ENCODE assay signal across 13 cellular contexts in genomic region chr22:37768273-37768672, GRCh38. TPM values are rescaled to one million over a fixed set of nuclear protein-coding genes. Genes with fewer than 3 reads are reported as not detected.
A peak's percentile ranks its signal among the peaks of the same experiment; 100 is the strongest.
DNase-seq lines count a peak whose midpoint lies in the region; ATAC-seq and TF ChIP-seq lines count a peak whose summit lies in the region.
"Had no signal": no experiment of that assay in that cellular context is flagged by ENCODE, and none has a peak within 500 bp of the region (broad histone marks: within the 10 kb centered on the region; RNA-seq: fewer than 3 reads in every experiment).

No MANE protein-coding gene starts in this region.

- H3K4me1 ChIP-seq in endodermal cell (ENCODE audit: control insufficient read depth, insufficient read depth, low read length) (no peaks in the 10 kb centered on the region), tibial artery (no peaks in the 10 kb centered on the region)
- H3K4me1 ChIP-seq: colonic mucosa had no signal

- H3K27ac ChIP-seq in endodermal cell (ENCODE audit: low read depth, low read length) (no peak overlapping the region), tibial artery (no peak overlapping the region)
- H3K27ac ChIP-seq: colonic mucosa had no signal

- H3K4me1 Mint-ChIP-seq in endodermal cell (no peaks in the 10 kb centered on the region), osteocyte (ENCODE audit: unreplicated experiment) (no peaks in the 10 kb centered on the region)

- H3K27me3 Mint-ChIP-seq in endodermal cell (ENCODE audit: insufficient read depth) = no peaks in the 10 kb centered on the region
- no peaks in the 10 kb centered on the region for H3K27me3 Mint-ChIP-seq in osteocyte (ENCODE audit: unreplicated experiment)

- no peak overlapping the region for H3K4me3 ChIP-seq in GM12865 (ENCODE audit: low read depth, low read length)
- H3K4me3 ChIP-seq in endodermal cell (ENCODE audit: low read length) = no peak overlapping the region
- no peak overlapping the region for H3K4me3 ChIP-seq in tibial artery
- H3K4me3 ChIP-seq: colonic mucosa had no signal

- intact Hi-C loops in tibial artery (cut with DNase I; ENCODE audit: low total_unique reads) = loop anchor here (1.0 kb wide), 1 partner anchor 38 kb away; no protein-coding TSS in a partner anchor

- H3K9me3 Mint-ChIP-seq in endodermal cell = no peaks in the 10 kb centered on the region
- no peaks in the 10 kb centered on the region for H3K9me3 Mint-ChIP-seq in osteocyte (ENCODE audit: unreplicated experiment)
- H3K9me3 Mint-ChIP-seq: activated naive CD4-positive, alpha-beta T cell treated with anti-CD3 and anti-CD28 coated beads for 36 hours had no signal

- H3K4me3 Mint-ChIP-seq in endodermal cell (no peak overlapping the region), osteocyte (ENCODE audit: unreplicated experiment) (no peak overlapping the region)
- H3K4me3 Mint-ChIP-seq: activated naive CD4-positive, alpha-beta T cell treated with anti-CD3 and anti-CD28 coated beads for 36 hours had no signal

- no peaks in the 10 kb centered on the region for H3K27me3 ChIP-seq in endodermal cell (ENCODE audit: control insufficient read depth, insufficient read depth, low read length, poor library complexity, severe bottlenecking)
- no peaks in the 10 kb centered on the region for H3K27me3 ChIP-seq in tibial artery
- H3K27me3 ChIP-seq: colonic mucosa had no signal

- no peak overlapping the region for H3K27ac Mint-ChIP-seq in endodermal cell
- no peak overlapping the region for H3K27ac Mint-ChIP-seq in osteocyte (ENCODE audit: unreplicated experiment)
- H3K27ac Mint-ChIP-seq: activated naive CD4-positive, alpha-beta T cell treated with anti-CD3 and anti-CD28 coated beads for 36 hours had no signal

- H3K36me3 Mint-ChIP-seq in endodermal cell (ENCODE audit: low read depth) (peaks cover 54% of the 10 kb centered on the region), osteocyte (ENCODE audit: unreplicated experiment) (peaks cover 23% of the 10 kb centered on the region)

- DNase-seq in GM12865 (ENCODE audit: low read depth) = no peak
- DNase-seq in Kasumi-1 (lab: John Stamatoyannopoulos, UW) = peak; percentile 4 to 18
- peak; percentile 69 for DNase-seq in endodermal cell
- DNase-seq in osteocyte (ENCODE audit: extremely low spot score, unreplicated experiment) = no peak
- DNase-seq in stimulated activated CD8-positive, alpha-beta memory T cell treated with anti-CD3 and anti-CD28 coated beads, Interleukin-4, amount 100 ng/mL, for 48 hours = no peak
- DNase-seq in tibial artery = no peak
- DNase-seq: activated naive CD4-positive, alpha-beta T cell treated with anti-CD3 and anti-CD28 coated beads for 36 hours; colonic mucosa; NCI-H1417 treated with DMSO at 0.1 percent for 48 hours; stimulated activated naive CD4-positive, alpha-beta T cell had no signal

- WGBS in endodermal cell (ENCODE audit: insufficient coverage in 1 of 2, insufficient read length in 1 of 2), 2 experiments = 85 to 91% methylated on average over 3 of the region's 3 CpGs

- no peak for ATAC-seq in HG03432 (IDR thresholded peaks at IDR 0.05; ENCODE audit: unreplicated experiment)

- TF ChIP-seq CTCF in GM12865 (IDR thresholded peaks at IDR 0.05; ENCODE audit: insufficient read depth, low read depth, low read length, missing control alignments) (peak; percentile 24), endodermal cell (conservative IDR thresholded peaks at IDR 0.05) (peak; percentile 69), osteocyte (IDR thresholded peaks at IDR 0.05) (peak; percentile 23), tibial artery (IDR thresholded peaks at IDR 0.05) (no peak)

- H3K36me3 ChIP-seq in endodermal cell (ENCODE audit: control insufficient read depth, insufficient read depth, low read length) = peaks cover 75% of the 10 kb centered on the region
- H3K36me3 ChIP-seq in tibial artery = peaks cover 50 to 88% (median 73%) of the 10 kb centered on the region in 3 donors

- no peak overlapping the region for H3K9ac ChIP-seq in endodermal cell (ENCODE audit: extremely low read depth, low read length, poor library complexity, severe bottlenecking)

- H3K9me3 ChIP-seq in endodermal cell (ENCODE audit: control insufficient read depth, low read length) (no peaks in the 10 kb centered on the region), tibial artery (no peaks in the 10 kb centered on the region)
- H3K9me3 ChIP-seq: colonic mucosa had no signal

RNA-seq across cellular contexts. Expression of gene GCAT, which starts 39.5 kb away (rescaled TPM):
- total RNA-seq in endodermal cell (10 to 100 TPM; 22.2 to 26.2 TPM), osteocyte (33.4 and 38.0 TPM in 2 replicates)
- polyA plus RNA-seq in endodermal cell (2013, experiment 1 of 2) = 22.0 TPM
- 17.9 TPM for polyA plus RNA-seq in endodermal cell (2013, experiment 2 of 2)

RNA-seq across cellular contexts. Expression of gene GALR3, which starts 54.9 kb away (rescaled TPM):
- under 1 TPM; 0.40 to 0.77 TPM for total RNA-seq in endodermal cell
- polyA plus RNA-seq in endodermal cell (2013, experiment 1 of 2) = not detected
- polyA plus RNA-seq in endodermal cell (2013, experiment 2 of 2) = 0.33 TPM
- total RNA-seq in osteocyte = 0.48 and 0.63 TPM in 2 replicates
- total RNA-seq: activated naive CD4-positive, alpha-beta T cell treated with anti-CD3 and anti-CD28 coated beads for 36 hours; liver; omental fat pad had no signal
- polyA plus RNA-seq: liver had no signal

Comparison
In these comparisons a context has a peak if more than half of its experiments do, and no peak if none do; other contexts are left out.
1. DNase-seq: peak in Kasumi-1 (2 of 2) and endodermal cell (single experiment); none in GM12865 (single experiment), osteocyte (single experiment), stimulated activated CD8-positive, alpha-beta memory T cell treated with anti-CD3 and anti-CD28 coated beads, Interleukin-4, amount 100 ng/mL, for 48 hours (single experiment) and tibial artery (0 of 2).
2. CTCF ChIP-seq: peak in GM12865 (single experiment), endodermal cell (single experiment) and osteocyte (single experiment); none in tibial artery (0 of 2).